Comparison of ENCODE assay signal across 2 cellular contexts in the genomic region with DNA sequence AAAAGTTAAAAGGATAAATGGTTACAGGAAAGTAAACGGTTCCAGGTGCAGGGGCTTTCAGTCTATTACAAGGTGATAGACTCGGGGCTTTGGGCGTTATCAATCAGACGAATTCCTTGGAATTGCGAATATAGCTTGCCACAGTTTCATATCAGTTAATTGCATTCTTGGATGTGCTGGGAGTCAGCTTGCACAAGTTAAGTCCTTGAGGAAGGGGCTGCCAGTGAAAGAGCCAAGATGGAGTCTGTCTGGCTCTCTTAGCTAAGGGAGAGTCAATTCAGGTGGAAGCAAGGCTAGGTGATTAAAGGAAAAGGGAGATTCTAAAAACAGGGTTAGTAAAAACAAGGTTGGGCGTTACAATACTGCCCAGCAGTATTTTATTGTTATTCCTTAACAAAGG.
TF ChIP-seq lines count a peak whose summit lies in the region.
"Not testable (repeated sequence)": the region's sequence is repeated elsewhere in the genome, so short reads cannot be mapped to it uniquely, and the experiment has no call there.

No MANE protein-coding gene starts in this region.

TF ChIP-seq in HEK293, 187 proteins besides CTCF, POLR2A, EP300 and RAD21:
- TF ChIP-seq, protein P1, sequence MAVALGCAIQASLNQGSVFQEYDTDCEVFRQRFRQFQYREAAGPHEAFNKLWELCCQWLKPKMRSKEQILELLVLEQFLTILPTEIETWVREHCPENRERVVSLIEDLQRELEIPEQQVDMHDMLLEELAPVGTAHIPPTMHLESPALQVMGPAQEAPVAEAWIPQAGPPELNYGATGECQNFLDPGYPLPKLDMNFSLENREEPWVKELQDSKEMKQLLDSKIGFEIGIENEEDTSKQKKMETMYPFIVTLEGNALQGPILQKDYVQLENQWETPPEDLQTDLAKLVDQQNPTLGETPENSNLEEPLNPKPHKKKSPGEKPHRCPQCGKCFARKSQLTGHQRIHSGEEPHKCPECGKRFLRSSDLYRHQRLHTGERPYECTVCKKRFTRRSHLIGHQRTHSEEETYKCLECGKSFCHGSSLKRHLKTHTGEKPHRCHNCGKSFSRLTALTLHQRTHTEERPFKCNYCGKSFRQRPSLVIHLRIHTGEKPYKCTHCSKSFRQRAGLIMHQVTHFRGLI (tag by site-specific recombination; IDR thresholded peaks at IDR 0.05): 0 out of 2 replicates have a peak, but pooled peaks have one; percentile 30

TF ChIP-seq in K562, 482 proteins besides CTCF, POLR2A, EP300 and RAD21:
- TF ChIP-seq PTTG1 (tag; IDR thresholded peaks at IDR 0.05; ENCODE audit: low read depth) (peak; percentile 78), NR2C1 (tag; IDR thresholded peaks at IDR 0.05) (peak; percentile 69; the same call in 1 of the 2 replicates), ZNF175 (CRISPR knock-in tag; IDR thresholded peaks at IDR 0.05; ENCODE audit: low read depth) (peak; percentile 35; the same call in 1 of the 2 replicates), DDX20 (tag; IDR thresholded peaks at IDR 0.05; ENCODE audit: low read depth) (peak; percentile 83), PTRF (tag; IDR thresholded peaks at IDR 0.05) (peak; percentile 85), ZNF766 (CRISPR knock-in tag; conservative IDR thresholded peaks at IDR 0.05) (0 out of 2 replicates have a peak, but pooled peaks have one; percentile 40), DMBX1 (CRISPR knock-in tag; IDR thresholded peaks at IDR 0.05; ENCODE audit: borderline replicate concordance) (peak; percentile 84), PYGO2 (tag; IDR thresholded peaks at IDR 0.05) (peak; percentile 65), SMAD4 (CRISPR knock-in tag; conservative IDR thresholded peaks at IDR 0.05) (peak; percentile 80), ZNF584 (CRISPR knock-in tag; IDR thresholded peaks at IDR 0.05; ENCODE audit: low read depth) (0 out of 2 replicates have a peak, but pooled peaks have one; percentile 32), CXXC5 (CRISPR knock-in tag; IDR thresholded peaks at IDR 0.05) (peak; percentile 45; the same call in 1 of the 2 replicates), BACH1 (tag; IDR thresholded peaks at IDR 0.05) (peak; percentile 32; the same call in 1 of the 2 replicates), ILK (tag; IDR thresholded peaks at IDR 0.05; ENCODE audit: borderline replicate concordance, low read depth) (peak; percentile 56; the same call in 1 of the 2 replicates), NR4A1 (tag; IDR thresholded peaks at IDR 0.05) (peak; percentile 92), HDAC8 (tag; IDR thresholded peaks at IDR 0.05) (peak; percentile 76; the same call in 1 of the 2 replicates), GTF2A2 (tag; IDR thresholded peaks at IDR 0.05) (peak; percentile 67; the same call in 1 of the 2 replicates), KLF6 (CRISPR knock-in tag; IDR thresholded peaks at IDR 0.05; ENCODE audit: borderline replicate concordance) (peak; percentile 76; the same call in 1 of the 2 replicates)
- not testable (repeated sequence) for TF ChIP-seq NR2C1 (IDR thresholded peaks at IDR 0.05); NR4A1 (CRISPR knock-in tag; IDR thresholded peaks at IDR 0.05)
- TF ChIP-seq, protein P2, sequence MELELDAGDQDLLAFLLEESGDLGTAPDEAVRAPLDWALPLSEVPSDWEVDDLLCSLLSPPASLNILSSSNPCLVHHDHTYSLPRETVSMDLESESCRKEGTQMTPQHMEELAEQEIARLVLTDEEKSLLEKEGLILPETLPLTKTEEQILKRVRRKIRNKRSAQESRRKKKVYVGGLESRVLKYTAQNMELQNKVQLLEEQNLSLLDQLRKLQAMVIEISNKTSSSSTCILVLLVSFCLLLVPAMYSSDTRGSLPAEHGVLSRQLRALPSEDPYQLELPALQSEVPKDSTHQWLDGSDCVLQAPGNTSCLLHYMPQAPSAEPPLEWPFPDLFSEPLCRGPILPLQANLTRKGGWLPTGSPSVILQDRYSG (tag; conservative IDR thresholded peaks at IDR 0.05; ENCODE audit: low read depth): peak; percentile 71
- TF ChIP-seq, protein P3, sequence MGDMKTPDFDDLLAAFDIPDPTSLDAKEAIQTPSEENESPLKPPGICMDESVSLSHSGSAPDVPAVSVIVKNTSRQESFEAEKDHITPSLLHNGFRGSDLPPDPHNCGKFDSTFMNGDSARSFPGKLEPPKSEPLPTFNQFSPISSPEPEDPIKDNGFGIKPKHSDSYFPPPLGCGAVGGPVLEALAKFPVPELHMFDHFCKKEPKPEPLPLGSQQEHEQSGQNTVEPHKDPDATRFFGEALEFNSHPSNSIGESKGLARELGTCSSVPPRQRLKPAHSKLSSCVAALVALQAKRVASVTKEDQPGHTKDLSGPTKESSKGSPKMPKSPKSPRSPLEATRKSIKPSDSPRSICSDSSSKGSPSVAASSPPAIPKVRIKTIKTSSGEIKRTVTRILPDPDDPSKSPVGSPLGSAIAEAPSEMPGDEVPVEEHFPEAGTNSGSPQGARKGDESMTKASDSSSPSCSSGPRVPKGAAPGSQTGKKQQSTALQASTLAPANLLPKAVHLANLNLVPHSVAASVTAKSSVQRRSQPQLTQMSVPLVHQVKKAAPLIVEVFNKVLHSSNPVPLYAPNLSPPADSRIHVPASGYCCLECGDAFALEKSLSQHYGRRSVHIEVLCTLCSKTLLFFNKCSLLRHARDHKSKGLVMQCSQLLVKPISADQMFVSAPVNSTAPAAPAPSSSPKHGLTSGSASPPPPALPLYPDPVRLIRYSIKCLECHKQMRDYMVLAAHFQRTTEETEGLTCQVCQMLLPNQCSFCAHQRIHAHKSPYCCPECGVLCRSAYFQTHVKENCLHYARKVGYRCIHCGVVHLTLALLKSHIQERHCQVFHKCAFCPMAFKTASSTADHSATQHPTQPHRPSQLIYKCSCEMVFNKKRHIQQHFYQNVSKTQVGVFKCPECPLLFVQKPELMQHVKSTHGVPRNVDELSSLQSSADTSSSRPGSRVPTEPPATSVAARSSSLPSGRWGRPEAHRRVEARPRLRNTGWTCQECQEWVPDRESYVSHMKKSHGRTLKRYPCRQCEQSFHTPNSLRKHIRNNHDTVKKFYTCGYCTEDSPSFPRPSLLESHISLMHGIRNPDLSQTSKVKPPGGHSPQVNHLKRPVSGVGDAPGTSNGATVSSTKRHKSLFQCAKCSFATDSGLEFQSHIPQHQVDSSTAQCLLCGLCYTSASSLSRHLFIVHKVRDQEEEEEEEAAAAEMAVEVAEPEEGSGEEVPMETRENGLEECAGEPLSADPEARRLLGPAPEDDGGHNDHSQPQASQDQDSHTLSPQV (IDR thresholded peaks at IDR 0.05): peak; percentile 89
- TF ChIP-seq, protein P4, sequence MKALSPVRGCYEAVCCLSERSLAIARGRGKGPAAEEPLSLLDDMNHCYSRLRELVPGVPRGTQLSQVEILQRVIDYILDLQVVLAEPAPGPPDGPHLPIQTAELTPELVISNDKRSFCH (CRISPR knock-in tag; IDR thresholded peaks at IDR 0.05): not testable (repeated sequence)
- TF ChIP-seq, protein P4 (tag; IDR thresholded peaks at IDR 0.05): peak; percentile 89
- TF ChIP-seq, protein P1 (CRISPR knock-in tag; IDR thresholded peaks at IDR 0.05): peak; percentile 42; the same call in 1 of the 2 replicates
- TF ChIP-seq, protein P5, sequence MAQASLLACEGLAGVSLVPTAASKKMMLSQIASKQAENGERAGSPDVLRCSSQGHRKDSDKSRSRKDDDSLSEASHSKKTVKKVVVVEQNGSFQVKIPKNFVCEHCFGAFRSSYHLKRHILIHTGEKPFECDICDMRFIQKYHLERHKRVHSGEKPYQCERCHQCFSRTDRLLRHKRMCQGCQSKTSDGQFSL (CRISPR knock-in tag; IDR thresholded peaks at IDR 0.05): not testable (repeated sequence)
- TF ChIP-seq, protein P5 (tag; IDR thresholded peaks at IDR 0.05): peak in 1 of 2 experiments; percentile 80; a peak in 1 of 4 replicates
- TF ChIP-seq, protein P6, sequence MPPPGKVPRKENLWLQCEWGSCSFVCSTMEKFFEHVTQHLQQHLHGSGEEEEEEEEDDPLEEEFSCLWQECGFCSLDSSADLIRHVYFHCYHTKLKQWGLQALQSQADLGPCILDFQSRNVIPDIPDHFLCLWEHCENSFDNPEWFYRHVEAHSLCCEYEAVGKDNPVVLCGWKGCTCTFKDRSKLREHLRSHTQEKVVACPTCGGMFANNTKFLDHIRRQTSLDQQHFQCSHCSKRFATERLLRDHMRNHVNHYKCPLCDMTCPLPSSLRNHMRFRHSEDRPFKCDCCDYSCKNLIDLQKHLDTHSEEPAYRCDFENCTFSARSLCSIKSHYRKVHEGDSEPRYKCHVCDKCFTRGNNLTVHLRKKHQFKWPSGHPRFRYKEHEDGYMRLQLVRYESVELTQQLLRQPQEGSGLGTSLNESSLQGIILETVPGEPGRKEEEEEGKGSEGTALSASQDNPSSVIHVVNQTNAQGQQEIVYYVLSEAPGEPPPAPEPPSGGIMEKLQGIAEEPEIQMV (tag; conservative IDR thresholded peaks at IDR 0.05; ENCODE audit: low read depth): peak; percentile 68; the same call in 1 of the 2 replicates
- TF ChIP-seq, protein P7, sequence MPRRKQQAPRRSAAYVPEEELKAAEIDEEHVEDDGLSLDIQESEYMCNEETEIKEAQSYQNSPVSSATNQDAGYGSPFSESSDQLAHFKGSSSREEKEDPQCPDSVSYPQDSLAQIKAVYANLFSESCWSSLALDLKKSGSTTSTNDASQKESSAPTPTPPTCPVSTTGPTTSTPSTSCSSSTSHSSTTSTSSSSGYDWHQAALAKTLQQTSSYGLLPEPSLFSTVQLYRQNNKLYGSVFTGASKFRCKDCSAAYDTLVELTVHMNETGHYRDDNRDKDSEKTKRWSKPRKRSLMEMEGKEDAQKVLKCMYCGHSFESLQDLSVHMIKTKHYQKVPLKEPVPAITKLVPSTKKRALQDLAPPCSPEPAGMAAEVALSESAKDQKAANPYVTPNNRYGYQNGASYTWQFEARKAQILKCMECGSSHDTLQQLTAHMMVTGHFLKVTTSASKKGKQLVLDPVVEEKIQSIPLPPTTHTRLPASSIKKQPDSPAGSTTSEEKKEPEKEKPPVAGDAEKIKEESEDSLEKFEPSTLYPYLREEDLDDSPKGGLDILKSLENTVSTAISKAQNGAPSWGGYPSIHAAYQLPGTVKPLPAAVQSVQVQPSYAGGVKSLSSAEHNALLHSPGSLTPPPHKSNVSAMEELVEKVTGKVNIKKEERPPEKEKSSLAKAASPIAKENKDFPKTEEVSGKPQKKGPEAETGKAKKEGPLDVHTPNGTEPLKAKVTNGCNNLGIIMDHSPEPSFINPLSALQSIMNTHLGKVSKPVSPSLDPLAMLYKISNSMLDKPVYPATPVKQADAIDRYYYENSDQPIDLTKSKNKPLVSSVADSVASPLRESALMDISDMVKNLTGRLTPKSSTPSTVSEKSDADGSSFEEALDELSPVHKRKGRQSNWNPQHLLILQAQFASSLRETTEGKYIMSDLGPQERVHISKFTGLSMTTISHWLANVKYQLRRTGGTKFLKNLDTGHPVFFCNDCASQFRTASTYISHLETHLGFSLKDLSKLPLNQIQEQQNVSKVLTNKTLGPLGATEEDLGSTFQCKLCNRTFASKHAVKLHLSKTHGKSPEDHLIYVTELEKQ (CRISPR knock-in tag; IDR thresholded peaks at IDR 0.05): 0 out of 2 replicates have a peak, but pooled peaks have one; percentile 30
